Comparison of ENCODE assay signal across 8 cellular contexts in genomic region chr9:26326473-26327044, GRCh38.
DNase-seq lines count a peak whose midpoint lies in the region; ATAC-seq, FAIRE-seq and TF ChIP-seq lines count a peak whose summit lies in the region.

No MANE protein-coding gene starts in this region.

- no peak overlapping the region for H3K4me3 Mint-ChIP-seq in MCF 10A (ENCODE audit: unreplicated experiment)

- CTCF ChIA-PET in A549 (lab: Yijun Ruan, JAX): interaction anchor here (0.5 to 4.1 kb wide), 21 partner anchors 10 to 489 kb away, joined by 3 to 24 read pairs (median 3); no protein-coding TSS in a partner anchor
- CTCF ChIA-PET in MCF 10A (lab: Yijun Ruan, JAX): interaction anchor here (0.5 to 4.2 kb wide), 20 partner anchors 9 to 1422 kb away, joined by 3 to 45 read pairs (median 3); no protein-coding TSS in a partner anchor

- no peak for FAIRE-seq in A549 (lab: Jason Lieb, UNC)

- H3K27me3 ChIP-seq in GM06990 (replicated peaks; ENCODE audit: control insufficient read depth, insufficient read depth, low read length) (no peaks in the 10 kb centered on the region), vagina (no peaks in the 10 kb centered on the region)

- H3K27ac ChIP-seq in A549 (peak overlapping the region; percentile 55 to 68; a peak in 5 of 6 replicates), vagina (no peak overlapping the region)

- BruUV-seq in MCF 10A (replicated peaks; lab: Mats Ljungman, UMichigan): no TSS peak

- H3K4me1 ChIP-seq in A549 (peaks cover 5% of the 10 kb centered on the region; the same call in 1 of the 3 replicates), vagina (no peaks in the 10 kb centered on the region)

- WGBS in A549 (ENCODE audit: missing lambda C conversion rate): 6% methylated on average over 6 of the region's 6 CpGs

- H3K4me3 ChIP-seq in A549 (no peak overlapping the region), GM06990 (replicated peaks; ENCODE audit: low read depth, low read length) (no peak overlapping the region), vagina (no peak overlapping the region)

- H3K4me1 Mint-ChIP-seq in MCF 10A (ENCODE audit: insufficient read depth, unreplicated experiment): no peaks in the 10 kb centered on the region

- H3K36me3 ChIP-seq in GM06990 (ENCODE audit: control insufficient read depth, insufficient read depth, low read length) (no peaks in the 10 kb centered on the region), vagina (no peaks in the 10 kb centered on the region)

- intact Hi-C loops in MCF 10A (cut with micrococcal nuclease) (loop anchor here (1.0 to 10.0 kb wide), 3 partner anchors 331 to 692 kb away; no protein-coding TSS in a partner anchor), vagina (cut with DNase I) (no loop called here)

- H3K4me2 ChIP-seq in A549: peak overlapping the region; percentile 45; the same call in 2 of the 3 replicates

- DNase-seq in A549 (ENCODE audit: low read depth in 1 of 2, low spot score in 1 of 2) (peak; percentile 6 to 72), GM06990 (ENCODE audit: extremely low read depth, insufficient read length) (no peak), NCI-H2196 treated with DMSO at 0.1 percent for 48 hours (lab: John Stamatoyannopoulos, UW; ENCODE audit: unreplicated experiment) (peak; percentile 15), MCF 10A (ENCODE audit: unreplicated experiment) (peak; percentile 70), left lobe of liver (ENCODE audit: low spot score) (no peak), vagina (ENCODE audit: extremely low spot score in 2 of 2) (no peak)
- no peak for DNase-seq in activated effector memory CD4-positive, alpha-beta T cell treated with Interleukin-2 at 50 U/mL for 16 hours

- no peaks in the 10 kb centered on the region for H3K9me3 ChIP-seq in A549
- H3K9me3 ChIP-seq in vagina: no peaks in the 10 kb centered on the region

- peaks cover 41% of the 10 kb centered on the region for H3K27me3 Mint-ChIP-seq in MCF 10A (ENCODE audit: insufficient read depth, unreplicated experiment)

- TF ChIP-seq POLR2A in A549 (IDR thresholded peaks at IDR 0.05; ENCODE audit: low read length) (no peak), vagina (IDR thresholded peaks at IDR 0.05) (no peak)

- H3K9me3 Mint-ChIP-seq in MCF 10A (ENCODE audit: unreplicated experiment): no peaks in the 10 kb centered on the region

- POLR2A ChIA-PET in A549 (lab: Yijun Ruan, JAX): no interaction called here
- POLR2A ChIA-PET in MCF 10A (lab: Yijun Ruan, JAX): no interaction called here

- TF ChIP-seq CTCF in A549 (IDR thresholded peaks at IDR 0.05) (peak; percentile 76), GM06990 (IDR thresholded peaks at IDR 0.05; ENCODE audit: insufficient read depth, low read length, poor library complexity, severe bottlenecking) (peak; percentile 74), MCF 10A (IDR thresholded peaks at IDR 0.05; ENCODE audit: unreplicated experiment) (peak; percentile 68), vagina (IDR thresholded peaks at IDR 0.05) (peak in 2 of 3 experiments; percentile 40 to 75)

- ATAC-seq in A549 (peak; percentile 68 to 82), HG02884 (IDR thresholded peaks at IDR 0.05; ENCODE audit: unreplicated experiment) (peak; percentile 74), left lobe of liver (peak; percentile 92)

- H3K36me3 Mint-ChIP-seq in MCF 10A (ENCODE audit: insufficient read depth, unreplicated experiment): no peaks in the 10 kb centered on the region

- TF ChIP-seq EP300 in A549 (IDR thresholded peaks at IDR 0.05): no peak

- H3K27ac Mint-ChIP-seq in MCF 10A (ENCODE audit: low read depth, unreplicated experiment): no peak overlapping the region

- TF ChIP-seq RAD21 in A549 (conservative IDR thresholded peaks at IDR 0.05 in 1 of 2, IDR thresholded peaks at IDR 0.05 in 1 of 2): peak; percentile 89 to 90

TF ChIP-seq in A549, 52 proteins besides CTCF, POLR2A, EP300 and RAD21:
- TF ChIP-seq SMC3 (IDR thresholded peaks at IDR 0.05) (peak; percentile 89), EHMT2 (IDR thresholded peaks at IDR 0.05; ENCODE audit: low read depth) (no peak), MAFK (IDR thresholded peaks at IDR 0.05; ENCODE audit: partially characterized antibody) (peak; percentile 81), CEBPB (IDR thresholded peaks at IDR 0.05) (0 out of 4 replicates have a peak, but pooled peaks of 1 of the 2 experiments have one; percentile 12)

Comparison
In these comparisons a context has a peak if more than half of its experiments do, and no peak if none do; other contexts are left out.
1. DNase-seq: peak in A549 (2 of 2), NCI-H2196 treated with DMSO at 0.1 percent for 48 hours (single experiment) and MCF 10A (single experiment); none in GM06990 (single experiment), left lobe of liver (single experiment), vagina (0 of 2) and activated effector memory CD4-positive, alpha-beta T cell treated with Interleukin-2 at 50 U/mL for 16 hours (single experiment).
2. Peak in every context shown above with its lines, with median percentiles within 50 percentile points of each other: ATAC-seq and CTCF ChIP-seq.